In genomic region chr10:4849555-4850242, GRCh38 we compare ENCODE assay signal across 8 cellular contexts. TPM values are rescaled to one million over a fixed set of nuclear protein-coding genes. Genes with fewer than 3 reads are reported as not detected.
DNase-seq lines count a peak whose midpoint lies in the region; ATAC-seq and TF ChIP-seq lines count a peak whose summit lies in the region.

No MANE protein-coding gene starts in this region.

- H3K4me1 Mint-ChIP-seq in glutamatergic neuron (ENCODE audit: low read depth, unreplicated experiment) = peaks cover 7% of the 10 kb centered on the region

- peak; percentile 91 for ATAC-seq in HG02642 (IDR thresholded peaks at IDR 0.05; ENCODE audit: poor library complexity, unreplicated experiment)
- ATAC-seq in upper lobe of left lung (ENCODE audit: low FRiP score in 2 of 2) = peak; percentile 92 to 94

- no peak overlapping the region for H3K4me3 ChIP-seq in GM12865 (ENCODE audit: low read depth, low read length)
- peak overlapping the region; percentile 52 for H3K4me3 ChIP-seq in SK-N-MC
- H3K4me3 ChIP-seq in upper lobe of left lung = no peak overlapping the region

- H3K27me3 ChIP-seq in upper lobe of left lung = no peaks in the 10 kb centered on the region

- peak; percentile 93 for TF ChIP-seq CTCF in GM12865 (IDR thresholded peaks at IDR 0.05; ENCODE audit: insufficient read depth, low read depth, low read length, missing control alignments)
- TF ChIP-seq CTCF in glutamatergic neuron (IDR thresholded peaks at IDR 0.05; ENCODE audit: partially characterized antibody, unreplicated experiment) = peak; percentile 98
- TF ChIP-seq CTCF in upper lobe of left lung (IDR thresholded peaks at IDR 0.05) = peak; percentile 88 to 99 (median 97)

- H3K9me3 ChIP-seq in SK-N-MC (ENCODE audit: low read depth, low read length) (no peaks in the 10 kb centered on the region), upper lobe of left lung (no peaks in the 10 kb centered on the region)

- H3K36me3 Mint-ChIP-seq in glutamatergic neuron (ENCODE audit: unreplicated experiment) = no peaks in the 10 kb centered on the region

- H3K9me3 Mint-ChIP-seq in glutamatergic neuron (ENCODE audit: unreplicated experiment) = no peaks in the 10 kb centered on the region

- DNase-seq in GM12865 (ENCODE audit: low read depth) (peak; percentile 90), NCI-H1092 treated with DMSO at 0.1 percent for 48 hours (lab: John Stamatoyannopoulos, UW) (peak; percentile 72), SK-N-MC (ENCODE audit: low read depth, low spot score) (peak; percentile 75), glutamatergic neuron (peak; percentile 91), pons (ENCODE audit: low spot score) (peak; percentile 92), upper lobe of left lung (peak in 1 of 2 donors; percentile 95)
- DNase-seq in activated naive CD4-positive, alpha-beta T cell treated with Interleukin-2 at 50 U/mL for 16 hours = peak; percentile 85

- H3K9ac ChIP-seq in SK-N-MC (ENCODE audit: insufficient read length) = no peak overlapping the region

- 7 to 10% methylated on average over 12 of the region's 12 CpGs for WGBS in upper lobe of left lung, 2 donors

- TF ChIP-seq EP300 in upper lobe of left lung (IDR thresholded peaks at IDR 0.05) = no peak

- no peaks in the 10 kb centered on the region for H3K27me3 Mint-ChIP-seq in glutamatergic neuron (ENCODE audit: unreplicated experiment)

- no peak overlapping the region for H3K4me3 Mint-ChIP-seq in glutamatergic neuron (ENCODE audit: unreplicated experiment)

- no peaks in the 10 kb centered on the region for H3K36me3 ChIP-seq in SK-N-MC (ENCODE audit: insufficient read depth, low read length)
- H3K36me3 ChIP-seq in upper lobe of left lung = no peaks in the 10 kb centered on the region

- H3K4me1 ChIP-seq in upper lobe of left lung = peaks cover 4 to 29% (median 18%) of the 10 kb centered on the region in 4 donors

- peak in 1 of 4 donors; percentile 9 for TF ChIP-seq POLR2A in upper lobe of left lung (IDR thresholded peaks at IDR 0.05)

- H3K27ac ChIP-seq in SK-N-MC (no peak overlapping the region), upper lobe of left lung (peak overlapping the region in 1 of 4 donors; percentile 43)

- H3K27ac Mint-ChIP-seq in glutamatergic neuron (ENCODE audit: unreplicated experiment) = no peak overlapping the region

RNA-seq across cellular contexts. Expression of gene AKR1E2, which starts 23.7 kb away (rescaled TPM):
- total RNA-seq in glutamatergic neuron (ENCODE audit: unreplicated experiment) (8.7 TPM), upper lobe of left lung (10 to 100 TPM in 2 of 6 donors, 1 to 10 TPM in 4; 3.3 to 18.8 (median 7.9) TPM)
